In the genomic region with DNA sequence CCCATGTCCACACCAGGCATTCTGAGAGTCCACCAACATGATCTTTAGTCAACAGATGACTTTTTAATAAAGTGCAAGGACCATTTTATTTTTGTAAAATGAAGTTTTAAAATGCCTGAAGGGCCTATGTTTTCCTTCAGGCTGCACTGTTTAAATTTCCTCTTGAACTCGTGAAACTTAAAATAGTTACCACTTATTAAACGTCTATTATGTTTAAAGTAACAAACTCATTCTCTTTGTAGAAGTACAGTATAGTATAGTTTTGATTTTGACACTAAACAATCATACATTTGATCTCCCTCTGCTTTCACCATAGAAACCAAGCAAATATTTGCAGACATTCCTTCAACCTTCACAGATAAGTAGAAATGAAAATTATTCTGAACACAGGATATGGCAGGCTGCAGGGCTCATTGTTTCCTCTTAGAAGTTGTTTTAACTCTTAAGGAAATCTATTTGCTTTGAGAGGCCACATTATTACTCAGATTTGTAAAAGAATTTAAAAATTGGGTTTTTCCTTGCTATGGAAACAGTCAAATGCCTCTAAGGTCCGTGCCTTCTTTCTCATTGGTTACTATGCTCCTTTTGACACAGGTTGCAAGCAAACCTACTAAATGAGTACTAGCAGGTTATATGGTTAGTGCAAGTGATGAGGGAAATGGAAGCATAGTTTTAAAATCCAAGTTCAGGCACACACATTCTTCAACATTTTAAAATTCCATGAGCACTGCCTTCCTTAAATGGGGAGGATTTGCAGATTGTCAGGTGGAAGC, we compare ENCODE assay signal across 13 cellular contexts.
DNase-seq lines count a peak whose midpoint lies in the region; ATAC-seq and TF ChIP-seq lines count a peak whose summit lies in the region.
"Had no signal": no experiment of that assay in that cellular context is flagged by ENCODE, and none has a peak within 500 bp of the region (broad histone marks: within the 10 kb centered on the region; RNA-seq: fewer than 3 reads in every experiment).

No MANE protein-coding gene starts in this region.

- peaks cover 58% of the 10 kb centered on the region for H3K36me3 Mint-ChIP-seq in activated CD4-positive, alpha-beta T cell treated with anti-CD3 and anti-CD28 coated beads, Interleukin-2, amount 10 ng/mL, durations not matched to agents 24 days and 14 days (ENCODE audit: low read depth)
- H3K36me3 Mint-ChIP-seq in activated T-helper 1 cell treated with anti-CD3 and anti-CD28 coated beads, Interleukin-12 subunit alpha, Interleukin-12 subunit beta, Interleukin-2, Interleukin-4 antibody, amounts not matched to agents 30 ng/mL and 10 ng/mL and 1 ng/mL, durations not matched to agents 14 hours and 24 hours and 36 hours (ENCODE audit: low read depth) = peaks cover 60% of the 10 kb centered on the region
- peaks cover 1% of the 10 kb centered on the region for H3K36me3 Mint-ChIP-seq in endodermal cell (ENCODE audit: low read depth)

- H3K9me3 Mint-ChIP-seq in activated CD4-positive, alpha-beta T cell treated with anti-CD3 and anti-CD28 coated beads, Interleukin-2, amount 10 ng/mL, durations not matched to agents 24 days and 14 days = peaks cover 13% of the 10 kb centered on the region
- H3K9me3 Mint-ChIP-seq in activated T-helper 1 cell treated with anti-CD3 and anti-CD28 coated beads, Interleukin-12 subunit alpha, Interleukin-12 subunit beta, Interleukin-2, Interleukin-4 antibody, amounts not matched to agents 30 ng/mL and 10 ng/mL and 1 ng/mL, durations not matched to agents 14 hours and 24 hours and 36 hours = peaks cover 9% of the 10 kb centered on the region
- no peaks in the 10 kb centered on the region for H3K9me3 Mint-ChIP-seq in endodermal cell

- no peaks in the 10 kb centered on the region for H3K27me3 Mint-ChIP-seq in activated CD4-positive, alpha-beta T cell treated with anti-CD3 and anti-CD28 coated beads, Interleukin-2, amount 10 ng/mL, durations not matched to agents 24 days and 14 days
- no peaks in the 10 kb centered on the region for H3K27me3 Mint-ChIP-seq in activated T-helper 1 cell treated with anti-CD3 and anti-CD28 coated beads, Interleukin-12 subunit alpha, Interleukin-12 subunit beta, Interleukin-2, Interleukin-4 antibody, amounts not matched to agents 30 ng/mL and 10 ng/mL and 1 ng/mL, durations not matched to agents 14 hours and 24 hours and 36 hours (ENCODE audit: insufficient read depth)
- peaks cover 11% of the 10 kb centered on the region for H3K27me3 Mint-ChIP-seq in endodermal cell (ENCODE audit: insufficient read depth)

- TF ChIP-seq CTCF in gastroesophageal sphincter (IDR thresholded peaks at IDR 0.05) (no peak), endodermal cell (conservative IDR thresholded peaks at IDR 0.05) (no peak)

- H3K9ac ChIP-seq in endodermal cell (ENCODE audit: extremely low read depth, low read length, poor library complexity, severe bottlenecking) = no peak overlapping the region

- H3K4me1 ChIP-seq in gastroesophageal sphincter (peaks cover 6 to 56% (median 14%) of the 10 kb centered on the region in 3 donors), endodermal cell (ENCODE audit: control insufficient read depth, insufficient read depth, low read length) (peaks cover 19% of the 10 kb centered on the region)

- H3K4me3 Mint-ChIP-seq in activated CD4-positive, alpha-beta T cell treated with anti-CD3 and anti-CD28 coated beads, Interleukin-2, amount 10 ng/mL, durations not matched to agents 24 days and 14 days = peak overlapping the region; percentile 47
- peak overlapping the region; percentile 57 for H3K4me3 Mint-ChIP-seq in activated T-helper 1 cell treated with anti-CD3 and anti-CD28 coated beads, Interleukin-12 subunit alpha, Interleukin-12 subunit beta, Interleukin-2, Interleukin-4 antibody, amounts not matched to agents 30 ng/mL and 10 ng/mL and 1 ng/mL, durations not matched to agents 14 hours and 24 hours and 36 hours
- no peak overlapping the region for H3K4me3 Mint-ChIP-seq in endodermal cell

- TF ChIP-seq EP300 in gastroesophageal sphincter (IDR thresholded peaks at IDR 0.05) = no peak

- DNase-seq in activated CD4-positive, alpha-beta T cell treated with anti-CD3 and anti-CD28 coated beads, Interleukin-2, amount 10 ng/mL, durations not matched to agents 24 days and 14 days = peak; percentile 75
- DNase-seq in activated CD4-positive, alpha-beta T cell treated with anti-CD3 and anti-CD28 coated beads for 1 hour = no peak
- DNase-seq in activated T-helper 1 cell treated with anti-CD3 and anti-CD28 coated beads, Interleukin-12 subunit alpha, Interleukin-12 subunit beta, Interleukin-2, Interleukin-4 antibody, amounts not matched to agents 30 ng/mL and 10 ng/mL and 1 ng/mL, durations not matched to agents 14 hours and 24 hours and 36 hours (ENCODE audit: low spot score) = no peak
- no peak for DNase-seq in stimulated activated naive CD8-positive, alpha-beta T cell treated with anti-CD3 and anti-CD28 coated beads, Interleukin-15, Interleukin-2, amounts not matched to agents 100 U/mL and 50 U/mL, for 24 hours
- DNase-seq in endodermal cell = no peak
- DNase-seq in AG08395 (ENCODE audit: low spot score) = no peak
- DNase-seq: dorsolateral prefrontal cortex, EL, heart right ventricle, midbrain, NCI-H1694 had no signal

- H3K27ac Mint-ChIP-seq in activated CD4-positive, alpha-beta T cell treated with anti-CD3 and anti-CD28 coated beads, Interleukin-2, amount 10 ng/mL, durations not matched to agents 24 days and 14 days = peak overlapping the region; percentile 96
- peak overlapping the region; percentile 95 for H3K27ac Mint-ChIP-seq in activated T-helper 1 cell treated with anti-CD3 and anti-CD28 coated beads, Interleukin-12 subunit alpha, Interleukin-12 subunit beta, Interleukin-2, Interleukin-4 antibody, amounts not matched to agents 30 ng/mL and 10 ng/mL and 1 ng/mL, durations not matched to agents 14 hours and 24 hours and 36 hours
- H3K27ac Mint-ChIP-seq in endodermal cell = no peak overlapping the region

- TF ChIP-seq POLR2A in gastroesophageal sphincter (IDR thresholded peaks at IDR 0.05) = no peak

- peak overlapping the region; percentile 56 to 77 (median 60) for H3K27ac ChIP-seq in gastroesophageal sphincter
- no peak overlapping the region for H3K27ac ChIP-seq in endodermal cell (ENCODE audit: low read depth, low read length)

- no peaks in the 10 kb centered on the region for H3K36me3 ChIP-seq in gastroesophageal sphincter
- peaks cover 5% of the 10 kb centered on the region for H3K36me3 ChIP-seq in endodermal cell (ENCODE audit: control insufficient read depth, insufficient read depth, low read length)
- H3K36me3 ChIP-seq: heart right ventricle had no signal

- 5 to 21% methylated on average over 3 of the region's 3 CpGs for WGBS in gastroesophageal sphincter (ENCODE audit: low coverage in 1 of 2), 2 donors
- WGBS in endodermal cell (ENCODE audit: insufficient coverage in 1 of 2, insufficient read length in 1 of 2), 2 experiments = 91 to 100% methylated on average over 1 to 2 of the region's 3 CpGs

- intact Hi-C loops in activated CD4-positive, alpha-beta T cell treated with anti-CD3 and anti-CD28 coated beads, Interleukin-2, amount 10 ng/mL, durations not matched to agents 24 days and 14 days (cut with micrococcal nuclease) = loop anchor here (1.0 to 10.0 kb wide), 4 partner anchors 35 to 432 kb away; a partner anchor contains a TSS
- intact Hi-C loops in activated T-helper 1 cell treated with anti-CD3 and anti-CD28 coated beads, Interleukin-12 subunit alpha, Interleukin-12 subunit beta, Interleukin-2, Interleukin-4 antibody, amounts not matched to agents 30 ng/mL and 10 ng/mL and 1 ng/mL, durations not matched to agents 14 hours and 24 hours and 36 hours (cut with micrococcal nuclease) = loop anchor here (1.0 to 5.0 kb wide), 7 partner anchors 12 to 434 kb away; a partner anchor contains a TSS

- peaks cover 79% of the 10 kb centered on the region for H3K4me1 Mint-ChIP-seq in activated CD4-positive, alpha-beta T cell treated with anti-CD3 and anti-CD28 coated beads, Interleukin-2, amount 10 ng/mL, durations not matched to agents 24 days and 14 days
- H3K4me1 Mint-ChIP-seq in activated T-helper 1 cell treated with anti-CD3 and anti-CD28 coated beads, Interleukin-12 subunit alpha, Interleukin-12 subunit beta, Interleukin-2, Interleukin-4 antibody, amounts not matched to agents 30 ng/mL and 10 ng/mL and 1 ng/mL, durations not matched to agents 14 hours and 24 hours and 36 hours (ENCODE audit: low read depth) = peaks cover 91% of the 10 kb centered on the region
- peaks cover 50% of the 10 kb centered on the region for H3K4me1 Mint-ChIP-seq in endodermal cell

- H3K9me3 ChIP-seq in gastroesophageal sphincter (no peaks in the 10 kb centered on the region), endodermal cell (ENCODE audit: control insufficient read depth, low read length) (no peaks in the 10 kb centered on the region)
- H3K9me3 ChIP-seq: heart right ventricle had no signal

- H3K27me3 ChIP-seq in gastroesophageal sphincter (no peaks in the 10 kb centered on the region), endodermal cell (ENCODE audit: control insufficient read depth, insufficient read depth, low read length, poor library complexity, severe bottlenecking) (no peaks in the 10 kb centered on the region)
- H3K27me3 ChIP-seq: dorsolateral prefrontal cortex, heart right ventricle had no signal

- no peak overlapping the region for H3K4me3 ChIP-seq in gastroesophageal sphincter
- H3K4me3 ChIP-seq in endodermal cell (ENCODE audit: low read length) = no peak overlapping the region
- H3K4me3 ChIP-seq: dorsolateral prefrontal cortex, heart right ventricle had no signal

- ATAC-seq in gastroesophageal sphincter (no peak), HG02970 (IDR thresholded peaks at IDR 0.05; ENCODE audit: low FRiP score, unreplicated experiment) (no peak)
- peak; percentile 44 for ATAC-seq in stimulated activated naive CD8-positive, alpha-beta T cell treated with anti-CD3 and anti-CD28 coated beads, Interleukin-15, Interleukin-2, amounts not matched to agents 100 U/mL and 50 U/mL, for 24 hours
